21 cellular contexts compared by ENCODE assay signal in genomic region chr21:43006874-43007208, GRCh38.
"Had no signal": no experiment of that assay in that cellular context is flagged by ENCODE, and none has a peak within 500 bp of the region (broad histone marks: within the 10 kb centered on the region; RNA-seq: fewer than 3 reads in every experiment).

No MANE protein-coding gene starts in this region.

- H3K9me3 ChIP-seq: gastroesophageal sphincter, heart right ventricle, lower lobe of right lung, tibial artery had no signal

- DNase-seq: activated B cell treated with CpG ODN at 0.5 μM for 24 hours; activated CD4-positive, alpha-beta T cell treated with anti-CD3 and anti-CD28 coated beads for 48 hours; activated CD8-positive, alpha-beta memory T cell treated with anti-CD3 and anti-CD28 coated beads, Interleukin-2, amount 50 U/mL, for 48 hours; activated gamma-delta T cell treated with Interleukin-2 at 50 U/mL for 16 hours; activated naive CD8-positive, alpha-beta T cell treated with anti-CD3 and anti-CD28 coated beads for 36 hours; activated T-cell treated with anti-CD3 and anti-CD28 coated beads, Interleukin-2, amount 50 U/mL, for 72 hours; brain microvascular endothelial cell; effector memory CD4-positive, alpha-beta T cell; heart right ventricle; left cardiac atrium; lower lobe of right lung; stimulated activated CD4-positive, alpha-beta T cell treated with anti-CD3 and anti-CD28 coated beads, Interleukin-15, amount 100 ng/mL, for 24 hours; stimulated activated CD4-positive, alpha-beta T cell treated with anti-CD3 and anti-CD28 coated beads, Interleukin-4, amount 100 ng/mL, for 1 hour; stimulated activated naive B cell treated with anti-CD40 and anti-IgM and Interleukin-4, amounts not matched to agents 10 μg/mL and 1 μg/mL and 100 μg/mL, for 72 hours had no signal

- H3K79me2 ChIP-seq: parathyroid adenoma had no signal

- H3K4me1 ChIP-seq: lower lobe of right lung, parathyroid adenoma, tibial artery had no signal

- H3K9ac ChIP-seq: parathyroid adenoma had no signal

- H3K27ac Mint-ChIP-seq: activated B cell treated with CpG ODN at 0.5 μM for 24 hours; activated naive CD8-positive, alpha-beta T cell treated with anti-CD3 and anti-CD28 coated beads for 36 hours; activated T-cell treated with anti-CD3 and anti-CD28 coated beads, Interleukin-2, amount 50 U/mL, for 72 hours; dendritic cell treated with granulocyte-macrophage colony-stimulating factor and Interleukin-4, amounts not matched to agents 40 ng/mL and 50 ng/mL, for 4 days; stimulated activated naive B cell treated with anti-CD40 and anti-IgM and Interleukin-4, amounts not matched to agents 10 μg/mL and 1 μg/mL and 100 μg/mL, for 72 hours; T-helper 1 cell treated with Interleukin-12 subunit alpha and Interleukin-12 subunit beta and Interleukin-4 antibody, amounts not matched to agents 30 μg/mL and 1 μg/mL, for 36 hours had no signal

- H3K9me3 Mint-ChIP-seq: activated B cell treated with CpG ODN at 0.5 μM for 24 hours; activated naive CD8-positive, alpha-beta T cell treated with anti-CD3 and anti-CD28 coated beads for 36 hours; activated T-cell treated with anti-CD3 and anti-CD28 coated beads, Interleukin-2, amount 50 U/mL, for 72 hours; central memory CD8-positive, alpha-beta T cell; dendritic cell treated with granulocyte-macrophage colony-stimulating factor and Interleukin-4, amounts not matched to agents 40 ng/mL and 50 ng/mL, for 4 days; stimulated activated naive B cell treated with anti-CD40 and anti-IgM and Interleukin-4, amounts not matched to agents 10 μg/mL and 1 μg/mL and 100 μg/mL, for 72 hours; T-helper 1 cell treated with Interleukin-12 subunit alpha and Interleukin-12 subunit beta and Interleukin-4 antibody, amounts not matched to agents 30 μg/mL and 1 μg/mL, for 36 hours had no signal

- H3K27ac ChIP-seq: brain microvascular endothelial cell, epithelial cell of prostate, gastroesophageal sphincter, heart right ventricle, lower lobe of right lung, parathyroid adenoma, tibial artery had no signal

- H3K27me3 ChIP-seq: brain microvascular endothelial cell, gastroesophageal sphincter, heart right ventricle, tibial artery had no signal

- H3K4me3 ChIP-seq: gastroesophageal sphincter, heart right ventricle, lower lobe of right lung, tibial artery had no signal

- H3K27me3 Mint-ChIP-seq: activated B cell treated with CpG ODN at 0.5 μM for 24 hours; activated naive CD8-positive, alpha-beta T cell treated with anti-CD3 and anti-CD28 coated beads for 36 hours; central memory CD8-positive, alpha-beta T cell; dendritic cell treated with granulocyte-macrophage colony-stimulating factor and Interleukin-4, amounts not matched to agents 40 ng/mL and 50 ng/mL, for 4 days; stimulated activated naive B cell treated with anti-CD40 and anti-IgM and Interleukin-4, amounts not matched to agents 10 μg/mL and 1 μg/mL and 100 μg/mL, for 72 hours had no signal

- ATAC-seq: activated T-cell treated with anti-CD3 and anti-CD28 coated beads, Interleukin-2, amount 50 U/mL, for 72 hours; gastroesophageal sphincter; lower lobe of right lung; stimulated activated naive B cell treated with anti-CD40 and anti-IgM and Interleukin-4, amounts not matched to agents 10 μg/mL and 1 μg/mL and 100 μg/mL, for 72 hours had no signal

- H3K4me1 Mint-ChIP-seq: activated B cell treated with CpG ODN at 0.5 μM for 24 hours had no signal

- H3K4me3 Mint-ChIP-seq: activated B cell treated with CpG ODN at 0.5 μM for 24 hours; activated naive CD8-positive, alpha-beta T cell treated with anti-CD3 and anti-CD28 coated beads for 36 hours; activated T-cell treated with anti-CD3 and anti-CD28 coated beads, Interleukin-2, amount 50 U/mL, for 72 hours; central memory CD8-positive, alpha-beta T cell; dendritic cell treated with granulocyte-macrophage colony-stimulating factor and Interleukin-4, amounts not matched to agents 40 ng/mL and 50 ng/mL, for 4 days; stimulated activated naive B cell treated with anti-CD40 and anti-IgM and Interleukin-4, amounts not matched to agents 10 μg/mL and 1 μg/mL and 100 μg/mL, for 72 hours; T-helper 1 cell treated with Interleukin-12 subunit alpha and Interleukin-12 subunit beta and Interleukin-4 antibody, amounts not matched to agents 30 μg/mL and 1 μg/mL, for 36 hours had no signal
